ENCODE assay signal across 2 cellular contexts in the genomic region with DNA sequence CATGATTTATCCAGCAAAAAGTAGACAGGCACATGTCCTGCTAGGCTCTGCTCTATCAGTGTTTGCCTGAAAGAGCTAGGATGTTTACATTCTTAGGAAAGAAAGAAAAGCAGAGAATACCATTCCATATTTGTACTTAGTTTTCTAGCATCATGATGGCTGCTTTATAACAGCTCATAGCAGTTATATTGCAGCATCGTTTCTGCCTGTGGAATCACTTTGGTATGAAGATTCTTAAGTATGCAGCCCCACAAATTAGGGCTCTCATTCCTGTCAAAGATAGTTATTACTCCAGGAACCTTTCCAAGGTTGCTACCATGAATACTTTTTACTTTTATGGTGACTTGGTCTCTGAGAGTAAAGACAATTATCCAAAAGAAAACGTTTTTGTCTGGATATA.
TF ChIP-seq lines count a peak whose summit lies in the region.

No MANE protein-coding gene starts in this region.

TF ChIP-seq in liver, 16 proteins besides CTCF, POLR2A, EP300 and RAD21 (continued from another document):
- TF ChIP-seq, protein P1, sequence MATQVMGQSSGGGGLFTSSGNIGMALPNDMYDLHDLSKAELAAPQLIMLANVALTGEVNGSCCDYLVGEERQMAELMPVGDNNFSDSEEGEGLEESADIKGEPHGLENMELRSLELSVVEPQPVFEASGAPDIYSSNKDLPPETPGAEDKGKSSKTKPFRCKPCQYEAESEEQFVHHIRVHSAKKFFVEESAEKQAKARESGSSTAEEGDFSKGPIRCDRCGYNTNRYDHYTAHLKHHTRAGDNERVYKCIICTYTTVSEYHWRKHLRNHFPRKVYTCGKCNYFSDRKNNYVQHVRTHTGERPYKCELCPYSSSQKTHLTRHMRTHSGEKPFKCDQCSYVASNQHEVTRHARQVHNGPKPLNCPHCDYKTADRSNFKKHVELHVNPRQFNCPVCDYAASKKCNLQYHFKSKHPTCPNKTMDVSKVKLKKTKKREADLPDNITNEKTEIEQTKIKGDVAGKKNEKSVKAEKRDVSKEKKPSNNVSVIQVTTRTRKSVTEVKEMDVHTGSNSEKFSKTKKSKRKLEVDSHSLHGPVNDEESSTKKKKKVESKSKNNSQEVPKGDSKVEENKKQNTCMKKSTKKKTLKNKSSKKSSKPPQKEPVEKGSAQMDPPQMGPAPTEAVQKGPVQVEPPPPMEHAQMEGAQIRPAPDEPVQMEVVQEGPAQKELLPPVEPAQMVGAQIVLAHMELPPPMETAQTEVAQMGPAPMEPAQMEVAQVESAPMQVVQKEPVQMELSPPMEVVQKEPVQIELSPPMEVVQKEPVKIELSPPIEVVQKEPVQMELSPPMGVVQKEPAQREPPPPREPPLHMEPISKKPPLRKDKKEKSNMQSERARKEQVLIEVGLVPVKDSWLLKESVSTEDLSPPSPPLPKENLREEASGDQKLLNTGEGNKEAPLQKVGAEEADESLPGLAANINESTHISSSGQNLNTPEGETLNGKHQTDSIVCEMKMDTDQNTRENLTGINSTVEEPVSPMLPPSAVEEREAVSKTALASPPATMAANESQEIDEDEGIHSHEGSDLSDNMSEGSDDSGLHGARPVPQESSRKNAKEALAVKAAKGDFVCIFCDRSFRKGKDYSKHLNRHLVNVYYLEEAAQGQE (IDR thresholded peaks at IDR 0.05) = no peak
- TF ChIP-seq, protein P2, sequence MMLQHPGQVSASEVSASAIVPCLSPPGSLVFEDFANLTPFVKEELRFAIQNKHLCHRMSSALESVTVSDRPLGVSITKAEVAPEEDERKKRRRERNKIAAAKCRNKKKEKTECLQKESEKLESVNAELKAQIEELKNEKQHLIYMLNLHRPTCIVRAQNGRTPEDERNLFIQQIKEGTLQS (IDR thresholded peaks at IDR 0.05) = no peak

TF ChIP-seq in HepG2, 621 proteins besides CTCF, POLR2A, EP300 and RAD21:
- TF ChIP-seq, protein P3, sequence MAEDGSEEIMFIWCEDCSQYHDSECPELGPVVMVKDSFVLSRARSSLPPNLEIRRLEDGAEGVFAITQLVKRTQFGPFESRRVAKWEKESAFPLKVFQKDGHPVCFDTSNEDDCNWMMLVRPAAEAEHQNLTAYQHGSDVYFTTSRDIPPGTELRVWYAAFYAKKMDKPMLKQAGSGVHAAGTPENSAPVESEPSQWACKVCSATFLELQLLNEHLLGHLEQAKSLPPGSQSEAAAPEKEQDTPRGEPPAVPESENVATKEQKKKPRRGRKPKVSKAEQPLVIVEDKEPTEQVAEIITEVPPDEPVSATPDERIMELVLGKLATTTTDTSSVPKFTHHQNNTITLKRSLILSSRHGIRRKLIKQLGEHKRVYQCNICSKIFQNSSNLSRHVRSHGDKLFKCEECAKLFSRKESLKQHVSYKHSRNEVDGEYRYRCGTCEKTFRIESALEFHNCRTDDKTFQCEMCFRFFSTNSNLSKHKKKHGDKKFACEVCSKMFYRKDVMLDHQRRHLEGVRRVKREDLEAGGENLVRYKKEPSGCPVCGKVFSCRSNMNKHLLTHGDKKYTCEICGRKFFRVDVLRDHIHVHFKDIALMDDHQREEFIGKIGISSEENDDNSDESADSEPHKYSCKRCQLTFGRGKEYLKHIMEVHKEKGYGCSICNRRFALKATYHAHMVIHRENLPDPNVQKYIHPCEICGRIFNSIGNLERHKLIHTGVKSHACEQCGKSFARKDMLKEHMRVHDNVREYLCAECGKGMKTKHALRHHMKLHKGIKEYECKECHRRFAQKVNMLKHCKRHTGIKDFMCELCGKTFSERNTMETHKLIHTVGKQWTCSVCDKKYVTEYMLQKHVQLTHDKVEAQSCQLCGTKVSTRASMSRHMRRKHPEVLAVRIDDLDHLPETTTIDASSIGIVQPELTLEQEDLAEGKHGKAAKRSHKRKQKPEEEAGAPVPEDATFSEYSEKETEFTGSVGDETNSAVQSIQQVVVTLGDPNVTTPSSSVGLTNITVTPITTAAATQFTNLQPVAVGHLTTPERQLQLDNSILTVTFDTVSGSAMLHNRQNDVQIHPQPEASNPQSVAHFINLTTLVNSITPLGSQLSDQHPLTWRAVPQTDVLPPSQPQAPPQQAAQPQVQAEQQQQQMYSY (CRISPR knock-in tag; IDR thresholded peaks at IDR 0.05) = no peak
- no peak for TF ChIP-seq MAZ (IDR thresholded peaks at IDR 0.05; ENCODE audit: borderline replicate concordance, low read depth, low read length)
- TF ChIP-seq MAZ (CRISPR knock-in tag; IDR thresholded peaks at IDR 0.05; ENCODE audit: low read depth) = no peak
- TF ChIP-seq ZNF577 (CRISPR knock-in tag; IDR thresholded peaks at IDR 0.05; ENCODE audit: borderline replicate concordance, low read depth) = no peak
- no peak for TF ChIP-seq ZNF451 (CRISPR knock-in tag; IDR thresholded peaks at IDR 0.05)
- TF ChIP-seq, protein P4, sequence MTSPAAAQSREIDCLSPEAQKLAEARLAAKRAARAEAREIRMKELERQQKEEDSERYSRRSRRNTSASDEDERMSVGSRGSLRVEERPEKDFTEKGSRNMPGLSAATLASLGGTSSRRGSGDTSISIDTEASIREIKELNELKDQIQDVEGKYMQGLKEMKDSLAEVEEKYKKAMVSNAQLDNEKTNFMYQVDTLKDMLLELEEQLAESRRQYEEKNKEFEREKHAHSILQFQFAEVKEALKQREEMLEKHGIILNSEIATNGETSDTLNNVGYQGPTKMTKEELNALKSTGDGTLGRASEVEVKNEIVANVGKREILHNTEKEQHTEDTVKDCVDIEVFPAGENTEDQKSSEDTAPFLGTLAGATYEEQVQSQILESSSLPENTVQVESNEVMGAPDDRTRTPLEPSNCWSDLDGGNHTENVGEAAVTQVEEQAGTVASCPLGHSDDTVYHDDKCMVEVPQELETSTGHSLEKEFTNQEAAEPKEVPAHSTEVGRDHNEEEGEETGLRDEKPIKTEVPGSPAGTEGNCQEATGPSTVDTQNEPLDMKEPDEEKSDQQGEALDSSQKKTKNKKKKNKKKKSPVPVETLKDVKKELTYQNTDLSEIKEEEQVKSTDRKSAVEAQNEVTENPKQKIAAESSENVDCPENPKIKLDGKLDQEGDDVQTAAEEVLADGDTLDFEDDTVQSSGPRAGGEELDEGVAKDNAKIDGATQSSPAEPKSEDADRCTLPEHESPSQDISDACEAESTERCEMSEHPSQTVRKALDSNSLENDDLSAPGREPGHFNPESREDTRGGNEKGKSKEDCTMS (CRISPR knock-in tag; conservative IDR thresholded peaks at IDR 0.05) = no peak
- TF ChIP-seq ZNF607 (CRISPR knock-in tag; IDR thresholded peaks at IDR 0.05; ENCODE audit: borderline replicate concordance) = no peak
- TF ChIP-seq KLF11 (CRISPR knock-in tag; IDR thresholded peaks at IDR 0.05) = no peak
- TF ChIP-seq ZFP41 (CRISPR knock-in tag; IDR thresholded peaks at IDR 0.05; ENCODE audit: borderline replicate concordance) = no peak
- TF ChIP-seq ZNF549 (CRISPR knock-in tag; IDR thresholded peaks at IDR 0.05) = no peak
- TF ChIP-seq PAX8 (CRISPR knock-in tag; IDR thresholded peaks at IDR 0.05; ENCODE audit: borderline replicate concordance) = no peak
- TF ChIP-seq TSC22D2 (CRISPR knock-in tag; IDR thresholded peaks at IDR 0.05; ENCODE audit: borderline replicate concordance) = no peak
- no peak for TF ChIP-seq MATR3 (CRISPR knock-in tag; IDR thresholded peaks at IDR 0.05)
- TF ChIP-seq, protein P5, sequence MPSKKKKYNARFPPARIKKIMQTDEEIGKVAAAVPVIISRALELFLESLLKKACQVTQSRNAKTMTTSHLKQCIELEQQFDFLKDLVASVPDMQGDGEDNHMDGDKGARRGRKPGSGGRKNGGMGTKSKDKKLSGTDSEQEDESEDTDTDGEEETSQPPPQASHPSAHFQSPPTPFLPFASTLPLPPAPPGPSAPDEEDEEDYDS (CRISPR knock-in tag; IDR thresholded peaks at IDR 0.05) = no peak
TF ChIP-seq in HepG2: peak in this region for 0.
